Comparison of ENCODE assay signal across 35 cellular contexts in the genomic region with DNA sequence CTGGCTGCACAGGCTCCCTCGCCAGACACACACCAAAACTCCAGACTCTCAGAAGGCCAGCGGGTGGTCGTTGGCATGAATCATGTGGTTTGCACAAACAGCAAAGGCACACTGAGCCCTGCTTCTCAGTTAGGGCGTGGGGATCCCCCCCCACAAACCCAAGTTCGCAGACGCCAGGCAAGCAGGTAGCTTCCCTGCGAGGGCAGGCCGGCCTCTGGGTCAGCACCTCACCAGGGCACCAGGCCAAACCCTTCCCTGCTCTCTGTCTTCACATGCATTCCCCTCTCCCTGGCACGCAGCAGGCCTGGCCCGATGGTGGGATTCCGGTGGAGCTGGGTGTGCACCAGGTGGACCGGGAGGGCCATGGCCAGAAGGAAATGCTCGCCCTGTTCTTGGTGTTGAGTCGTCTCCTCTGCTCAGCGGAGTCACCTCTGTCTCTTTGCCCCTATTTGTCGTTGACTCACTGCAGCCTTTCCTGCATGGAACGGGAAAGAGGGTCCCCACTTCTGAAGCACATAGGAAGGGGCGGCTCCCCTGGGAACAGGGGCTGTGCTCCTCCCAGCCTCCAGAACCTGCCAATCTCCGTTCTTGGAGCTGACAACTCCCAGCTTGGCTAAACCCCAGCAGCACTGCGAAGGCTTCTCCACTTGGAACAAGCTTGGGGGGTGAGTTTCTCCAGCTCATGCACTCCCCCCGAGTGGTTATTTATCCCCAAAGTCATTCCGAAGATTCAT. TPM values are rescaled to one million over a fixed set of nuclear protein-coding genes. Genes with fewer than 3 reads are reported as not detected.
"Had no signal": no experiment of that assay in that cellular context is flagged by ENCODE, and none has a peak within 500 bp of the region (broad histone marks: within the 10 kb centered on the region; RNA-seq: fewer than 3 reads in every experiment).

No MANE protein-coding gene starts in this region.

- H3K4me1 Mint-ChIP-seq: activated CD4-positive, alpha-beta T cell treated with anti-CD3 and anti-CD28 coated beads for 36 hours; activated CD8-positive, alpha-beta memory T cell treated with anti-CD3 and anti-CD28 coated beads, Interleukin-2, amount 10 ng/mL, durations not matched to agents 7 days and 5 days; activated naive CD8-positive, alpha-beta T cell treated with anti-CD3 and anti-CD28 coated beads for 36 hours; naive thymus-derived CD4-positive, alpha-beta T cell; stimulated activated effector memory CD8-positive, alpha-beta T cell treated with anti-CD3 and anti-CD28 coated beads, Interleukin-12 subunit alpha, Interleukin-12 subunit beta, amount 100 ng/mL, for 72 hours; stimulated activated naive CD8-positive, alpha-beta T cell treated with anti-CD3 and anti-CD28 coated beads, Interleukin-15, amount 100 ng/mL, for 72 hours had no signal

- FAIRE-seq: astrocyte, colon, endometrium, frontal cortex, islet of Langerhans had no signal

- H3K27ac ChIP-seq: adrenal gland, epithelial cell of prostate, esophagus squamous epithelium, parathyroid adenoma, right lobe of liver, skin epidermis, thyroid gland, upper lobe of left lung, vagina had no signal

- H3K9me3 Mint-ChIP-seq: activated T-helper 2 cell treated with anti-CD3 and anti-CD28 coated beads, Interferon-gamma antibody, Interleukin-2, Interleukin-4, amounts not matched to agents 10 μg/mL and 5 μg/mL and 100 μg/mL, durations not matched to agents 14 hours and 24 hours and 36 hours; mesothelial cell of epicardium; neural crest cell had no signal

- H3K4me1 ChIP-seq: adrenal gland, esophagus squamous epithelium, parathyroid adenoma, right lobe of liver, thyroid gland, upper lobe of left lung had no signal

- H3K4me3 ChIP-seq: adrenal gland, esophagus squamous epithelium, right lobe of liver, skin epidermis, thyroid gland, upper lobe of left lung, vagina had no signal

- H3K27ac Mint-ChIP-seq: activated CD4-positive, alpha-beta T cell treated with anti-CD3 and anti-CD28 coated beads for 36 hours; activated CD8-positive, alpha-beta memory T cell treated with anti-CD3 and anti-CD28 coated beads, Interleukin-2, amount 10 ng/mL, durations not matched to agents 7 days and 5 days; activated CD8-positive, alpha-beta T cell treated with anti-CD3 and anti-CD28 coated beads, Interleukin-2, amount 10 ng/mL, durations not matched to agents 7 days and 5 days; activated naive CD8-positive, alpha-beta T cell treated with anti-CD3 and anti-CD28 coated beads for 36 hours; activated T-helper 2 cell treated with anti-CD3 and anti-CD28 coated beads, Interferon-gamma antibody, Interleukin-2, Interleukin-4, amounts not matched to agents 10 μg/mL and 5 μg/mL and 100 μg/mL, durations not matched to agents 14 hours and 24 hours and 36 hours; mesothelial cell of epicardium; naive thymus-derived CD4-positive, alpha-beta T cell; stimulated activated effector memory CD8-positive, alpha-beta T cell treated with anti-CD3 and anti-CD28 coated beads, Interleukin-12 subunit alpha, Interleukin-12 subunit beta, amount 100 ng/mL, for 72 hours; stimulated activated naive CD8-positive, alpha-beta T cell treated with anti-CD3 and anti-CD28 coated beads, Interleukin-15, amount 100 ng/mL, for 72 hours had no signal

- H3K27me3 ChIP-seq: adrenal gland, right lobe of liver, thyroid gland, upper lobe of left lung, vagina had no signal

- DNase-seq: activated CD4-positive, alpha-beta T cell treated with anti-CD3 and anti-CD28 coated beads for 36 hours; activated CD4-positive, CD25-positive, alpha-beta regulatory T cell; activated CD8-positive, alpha-beta memory T cell treated with anti-CD3 and anti-CD28 coated beads, Interleukin-2, amount 10 ng/mL, durations not matched to agents 7 days and 5 days; activated CD8-positive, alpha-beta T cell treated with anti-CD3 and anti-CD28 coated beads, Interleukin-2, amount 10 ng/mL, durations not matched to agents 7 days and 5 days; activated naive CD8-positive, alpha-beta T cell treated with anti-CD3 and anti-CD28 coated beads for 36 hours; activated T-cell treated with anti-CD3 and anti-CD28 coated beads, Interleukin-2, amount 50 U/mL, for 48 hours; adrenal gland; central memory CD4-positive, alpha-beta T cell; dermis blood vessel endothelial cell; effector CD8-positive, alpha-beta T cell; esophagus squamous epithelium; left cardiac atrium; naive thymus-derived CD4-positive, alpha-beta T cell; occipital lobe; right lobe of liver; stimulated activated CD4-positive, alpha-beta T cell treated with anti-CD3 and anti-CD28 coated beads, Interleukin-12 subunit alpha, Interleukin-12 subunit beta, amount 100 ng/mL, for 4 hours; stimulated activated CD4-positive, alpha-beta T cell treated with anti-CD3 and anti-CD28 coated beads, Interleukin-4, amount 100 ng/mL, for 1 hour; stimulated activated naive CD8-positive, alpha-beta T cell treated with anti-CD3 and anti-CD28 coated beads, Interleukin-15, amount 100 ng/mL, for 72 hours; upper lobe of left lung had no signal

- H3K27me3 Mint-ChIP-seq: activated CD8-positive, alpha-beta memory T cell treated with anti-CD3 and anti-CD28 coated beads, Interleukin-2, amount 10 ng/mL, durations not matched to agents 7 days and 5 days; activated naive CD8-positive, alpha-beta T cell treated with anti-CD3 and anti-CD28 coated beads for 36 hours; stimulated activated naive CD8-positive, alpha-beta T cell treated with anti-CD3 and anti-CD28 coated beads, Interleukin-15, amount 100 ng/mL, for 72 hours had no signal

- H3K36me3 ChIP-seq: adrenal gland, esophagus squamous epithelium, right lobe of liver, thyroid gland, upper lobe of left lung, vagina had no signal

- H3K36me3 Mint-ChIP-seq: activated CD8-positive, alpha-beta memory T cell treated with anti-CD3 and anti-CD28 coated beads, Interleukin-2, amount 10 ng/mL, durations not matched to agents 7 days and 5 days; activated naive CD8-positive, alpha-beta T cell treated with anti-CD3 and anti-CD28 coated beads for 36 hours; mesothelial cell of epicardium; stimulated activated effector memory CD8-positive, alpha-beta T cell treated with anti-CD3 and anti-CD28 coated beads, Interleukin-12 subunit alpha, Interleukin-12 subunit beta, amount 100 ng/mL, for 72 hours had no signal

- H2AFZ ChIP-seq: parathyroid adenoma had no signal

- H3K79me2 ChIP-seq: parathyroid adenoma had no signal

- H3K4me3 Mint-ChIP-seq: activated CD4-positive, alpha-beta T cell treated with anti-CD3 and anti-CD28 coated beads for 36 hours; activated CD8-positive, alpha-beta memory T cell treated with anti-CD3 and anti-CD28 coated beads, Interleukin-2, amount 10 ng/mL, durations not matched to agents 7 days and 5 days; activated CD8-positive, alpha-beta T cell treated with anti-CD3 and anti-CD28 coated beads, Interleukin-2, amount 10 ng/mL, durations not matched to agents 7 days and 5 days; activated naive CD8-positive, alpha-beta T cell treated with anti-CD3 and anti-CD28 coated beads for 36 hours; mesothelial cell of epicardium; naive thymus-derived CD4-positive, alpha-beta T cell; neural crest cell; stimulated activated effector memory CD8-positive, alpha-beta T cell treated with anti-CD3 and anti-CD28 coated beads, Interleukin-12 subunit alpha, Interleukin-12 subunit beta, amount 100 ng/mL, for 72 hours; stimulated activated naive CD8-positive, alpha-beta T cell treated with anti-CD3 and anti-CD28 coated beads, Interleukin-15, amount 100 ng/mL, for 72 hours had no signal

- H3K9ac ChIP-seq: parathyroid adenoma had no signal

- H3K9me3 ChIP-seq: adrenal gland, right lobe of liver, thyroid gland, upper lobe of left lung, vagina had no signal

- ATAC-seq: activated CD4-positive, alpha-beta T cell treated with anti-CD3 and anti-CD28 coated beads for 36 hours; activated CD8-positive, alpha-beta memory T cell treated with anti-CD3 and anti-CD28 coated beads, Interleukin-2, amount 10 ng/mL, durations not matched to agents 7 days and 5 days; activated CD8-positive, alpha-beta T cell treated with anti-CD3 and anti-CD28 coated beads, Interleukin-2, amount 10 ng/mL, durations not matched to agents 7 days and 5 days; naive thymus-derived CD4-positive, alpha-beta T cell; right lobe of liver; stimulated activated effector memory CD8-positive, alpha-beta T cell treated with anti-CD3 and anti-CD28 coated beads, Interleukin-12 subunit alpha, Interleukin-12 subunit beta, amount 100 ng/mL, for 72 hours; stimulated activated naive CD8-positive, alpha-beta T cell treated with anti-CD3 and anti-CD28 coated beads, Interleukin-15, amount 100 ng/mL, for 72 hours had no signal

RNA-seq across cellular contexts. Expression of a gene that starts 51.4 kb away (rescaled TPM):
- total RNA-seq: activated CD8-positive, alpha-beta T cell treated with anti-CD3 and anti-CD28 coated beads, Interleukin-2, amount 10 ng/mL, durations not matched to agents 7 days and 5 days; activated naive CD8-positive, alpha-beta T cell treated with anti-CD3 and anti-CD28 coated beads for 36 hours; pulmonary artery endothelial cell; T-helper 1 cell treated with Interleukin-12 subunit alpha and Interleukin-12 subunit beta and Interleukin-4 antibody, amounts not matched to agents 30 ng/mL and 1 ng/mL, for 36 hours had no signal
- polyA plus RNA-seq: naive thymus-derived CD4-positive, alpha-beta T cell had no signal
